ENCODE assay signal across 15 cellular contexts in the genomic region with DNA sequence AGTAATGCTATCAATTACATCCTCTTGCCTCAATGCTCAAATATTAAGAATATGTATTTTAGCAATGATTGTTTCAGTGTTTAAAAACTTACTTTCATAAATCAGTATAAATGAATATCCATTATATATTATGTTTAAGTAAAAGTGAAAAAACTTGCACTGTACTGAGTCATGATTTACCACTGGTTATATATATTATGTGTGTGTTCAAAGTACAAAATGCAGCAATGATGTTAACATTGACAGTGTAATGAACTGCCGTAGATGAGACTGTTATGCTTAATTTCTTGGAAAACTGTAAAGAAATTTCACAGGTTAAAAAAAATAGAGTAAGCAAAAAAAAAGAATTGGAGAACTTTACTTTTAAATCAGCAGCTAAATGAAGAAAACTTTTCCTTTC. TPM values are rescaled to one million over a fixed set of nuclear protein-coding genes. Genes with fewer than 3 reads are reported as not detected.
A peak's percentile ranks its signal among the peaks of the same experiment; 100 is the strongest.
DNase-seq lines count a peak whose midpoint lies in the region; ATAC-seq, FAIRE-seq and TF ChIP-seq lines count a peak whose summit lies in the region.
"Had no signal": no experiment of that assay in that cellular context is flagged by ENCODE, and none has a peak within 500 bp of the region (broad histone marks: within the 10 kb centered on the region; RNA-seq: fewer than 3 reads in every experiment).

No MANE protein-coding gene starts in this region.

- no peak overlapping the region for H3K9ac ChIP-seq in Loucy (ENCODE audit: low read depth, low read length, poor library complexity, severe bottlenecking)
- H3K9ac ChIP-seq in kidney (ENCODE audit: low read length in 2 of 2): no peak overlapping the region
- H3K9ac ChIP-seq in mucosa of stomach (ENCODE audit: low read length): peak overlapping the region; percentile 10
- H3K9ac ChIP-seq: BLaER1 treated with 17β-estradiol and CSF1 and Interleukin-3, amounts not matched to agents 10 nM and 100 nM had no signal

- H3F3A ChIP-seq in Loucy (ENCODE audit: low read depth): 0 out of 2 replicates have a peak, but pooled peaks cover 3% of the 10 kb centered on the region

- peaks cover 26% of the 10 kb centered on the region for H3K79me2 ChIP-seq in Loucy (ENCODE audit: insufficient read depth, low read length)

- H3K9me2 ChIP-seq in Loucy (replicated peaks; ENCODE audit: low read depth, low read length): no peaks in the 10 kb centered on the region

- peaks cover 23% of the 10 kb centered on the region for H4K20me1 ChIP-seq in Loucy (ENCODE audit: insufficient read depth, low read length, poor library complexity, severe bottlenecking)

- no peak for DNase-seq in kidney
- DNase-seq in stimulated activated CD4-positive, alpha-beta T cell treated with anti-CD3 and anti-CD28 coated beads, Interleukin-12 subunit alpha, Interleukin-12 subunit beta, amount 100 ng/mL, for 4 hours: no peak
- no peak for DNase-seq in BE2C
- DNase-seq: Calu3; CD4-positive, alpha-beta T cell; COR-L47; GF-D8; H9 had no signal

- intact Hi-C loops in kidney (cut with DNase I): no loop called here

- H3K4me2 ChIP-seq in Loucy (ENCODE audit: low read depth, low read length, poor library complexity, severe bottlenecking): peak overlapping the region; percentile 4
- H3K4me2 ChIP-seq: BLaER1 treated with 17β-estradiol and CSF1 and Interleukin-3, amounts not matched to agents 10 nM and 100 nM; GM23338 had no signal

- H2AFZ ChIP-seq in Loucy (ENCODE audit: low read length): no peak overlapping the region
- H2AFZ ChIP-seq: GM23338 had no signal

- H3K4me3 ChIP-seq in Loucy (ENCODE audit: low read length, poor library complexity, severe bottlenecking): no peak overlapping the region
- no peak overlapping the region for H3K4me3 ChIP-seq in kidney (ENCODE audit: low read length in 2 of 2)
- no peak overlapping the region for H3K4me3 ChIP-seq in mucosa of stomach (ENCODE audit: low read length)
- H3K4me3 ChIP-seq in BE2C (ENCODE audit: low read depth, low read length): no peak overlapping the region
- H3K4me3 ChIP-seq: BLaER1 treated with 17β-estradiol and CSF1 and Interleukin-3, amounts not matched to agents 10 nM and 100 nM; GM23338 had no signal

- no peak for TF ChIP-seq CTCF in Loucy (conservative IDR thresholded peaks at IDR 0.05; ENCODE audit: low read length)
- no peak for TF ChIP-seq CTCF in kidney (IDR thresholded peaks at IDR 0.05; ENCODE audit: borderline replicate concordance, extremely low read depth, insufficient read depth)
- TF ChIP-seq CTCF in BE2C (IDR thresholded peaks at IDR 0.05; ENCODE audit: low read depth, low read length): no peak

- FAIRE-seq in kidney (lab: Jason Lieb, UNC): peak; percentile 32
- FAIRE-seq: GM12891 had no signal

- ATAC-seq in HG03039 (IDR thresholded peaks at IDR 0.05; ENCODE audit: unreplicated experiment): no peak
- ATAC-seq: GM23338, HCT116 had no signal

- H3K4me1 ChIP-seq in Loucy (ENCODE audit: insufficient read depth, low read length, poor library complexity, severe bottlenecking) (peaks cover 28% of the 10 kb centered on the region), kidney (ENCODE audit: control insufficient read depth in 1 of 2, insufficient read depth in 1 of 2, low read depth in 1 of 2, low read length in 2 of 2) (peaks cover 0 to 4% of the 10 kb centered on the region in 2 donors), mucosa of stomach (ENCODE audit: control insufficient read depth, insufficient read depth, low read length) (peaks cover 5% of the 10 kb centered on the region), BE2C (no peaks in the 10 kb centered on the region)

- H3K27ac ChIP-seq in kidney (ENCODE audit: low read depth in 2 of 2, low read length in 2 of 2): no peak overlapping the region
- H3K27ac ChIP-seq: BLaER1 treated with 17β-estradiol and CSF1 and Interleukin-3, amounts not matched to agents 10 nM and 100 nM had no signal

- H3K27me3 ChIP-seq in Loucy (ENCODE audit: insufficient read depth, low read length, poor library complexity, severe bottlenecking) (no peaks in the 10 kb centered on the region), mucosa of stomach (ENCODE audit: control insufficient read depth, insufficient read depth, low read length) (no peaks in the 10 kb centered on the region), BE2C (no peaks in the 10 kb centered on the region)
- H3K27me3 ChIP-seq: BLaER1 treated with 17β-estradiol and CSF1 and Interleukin-3, amounts not matched to agents 10 nM and 100 nM had no signal

- peaks cover 41% of the 10 kb centered on the region; the same call in 1 of the 2 replicates for H3K36me3 ChIP-seq in Loucy (ENCODE audit: insufficient read depth, low read length)
- peaks cover 6 to 24% of the 10 kb centered on the region in 2 donors for H3K36me3 ChIP-seq in kidney (ENCODE audit: control insufficient read depth in 1 of 2, insufficient read depth in 2 of 2, low read length in 2 of 2)
- H3K36me3 ChIP-seq in mucosa of stomach (ENCODE audit: control insufficient read depth, insufficient read depth, low read length): peaks cover 3% of the 10 kb centered on the region
- H3K36me3 ChIP-seq in BE2C: no peaks in the 10 kb centered on the region; the same call in 1 of the 2 replicates

- H3K9me3 ChIP-seq in Loucy (ENCODE audit: insufficient read depth, low read depth, low read length) (no peaks in the 10 kb centered on the region), kidney (ENCODE audit: control insufficient read depth in 1 of 2, low read length in 2 of 2) (no peaks in the 10 kb centered on the region), mucosa of stomach (ENCODE audit: control insufficient read depth, low read length) (no peaks in the 10 kb centered on the region), BE2C (no peaks in the 10 kb centered on the region)
- H3K9me3 ChIP-seq: BLaER1 treated with 17β-estradiol and CSF1 and Interleukin-3, amounts not matched to agents 10 nM and 100 nM had no signal

RNA-seq across cellular contexts. Expression of gene LIN7C, which starts 8.7 kb away (rescaled TPM):
- total RNA-seq in kidney: 37.8 TPM
- 9.1 TPM for polyA plus RNA-seq in kidney (ENCODE audit: insufficient read depth, low read depth, low replicate concordance)
- polyA plus RNA-seq in BE2C (2012; ENCODE audit: insufficient read depth, insufficient read length, low read depth): 4.5 TPM

RNA-seq across cellular contexts. Expression of gene LGR4, which starts 25.3 kb away (rescaled TPM):
- total RNA-seq in kidney: 109 TPM
- polyA plus RNA-seq in kidney (ENCODE audit: insufficient read depth, low read depth, low replicate concordance): 22.7 TPM
- 2.8 TPM for polyA plus RNA-seq in BE2C (2012; ENCODE audit: insufficient read depth, insufficient read length, low read depth)
